ENCODE assay signal across 19 cellular contexts in the genomic region with DNA sequence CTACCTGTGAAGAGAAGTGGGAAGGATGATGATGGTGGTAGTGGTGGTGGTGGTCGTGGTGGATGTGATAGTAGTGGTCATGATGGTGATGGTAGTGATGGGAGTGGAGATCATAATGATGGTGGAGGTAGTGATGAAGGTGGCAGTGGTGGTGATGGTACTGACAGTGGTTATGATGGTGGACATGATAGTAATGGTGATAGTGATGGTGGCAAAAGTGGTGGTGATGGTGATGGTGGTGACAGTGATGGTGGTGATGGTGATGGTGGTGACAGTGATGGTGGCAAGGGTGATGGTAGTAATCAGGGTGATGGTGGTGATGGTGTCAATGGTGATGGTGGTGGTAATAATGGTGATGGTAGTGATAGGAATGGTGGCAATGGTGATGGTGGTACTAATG. TPM values are rescaled to one million over a fixed set of nuclear protein-coding genes. Genes with fewer than 3 reads are reported as not detected.
A peak's percentile ranks its signal among the peaks of the same experiment; 100 is the strongest.
DNase-seq lines count a peak whose midpoint lies in the region; ATAC-seq, FAIRE-seq and TF ChIP-seq lines count a peak whose summit lies in the region.
"Had no signal": no experiment of that assay in that cellular context is flagged by ENCODE, and none has a peak within 500 bp of the region (broad histone marks: within the 10 kb centered on the region; RNA-seq: fewer than 3 reads in every experiment).

No MANE protein-coding gene starts in this region.

- H3K9ac ChIP-seq in endodermal cell (ENCODE audit: extremely low read depth, low read length, poor library complexity, severe bottlenecking): no peak overlapping the region
- H3K9ac ChIP-seq: BLaER1 treated with 17β-estradiol and CSF1 and Interleukin-3, amounts not matched to agents 10 nM and 100 nM had no signal

- no peak overlapping the region for H3K27ac ChIP-seq in endodermal cell (ENCODE audit: low read depth, low read length)
- H3K27ac ChIP-seq: BLaER1 treated with 17β-estradiol and CSF1 and Interleukin-3, amounts not matched to agents 10 nM and 100 nM had no signal

- peaks cover 4% of the 10 kb centered on the region for H3K36me3 Mint-ChIP-seq in activated naive CD8-positive, alpha-beta T cell treated with anti-CD3 and anti-CD28 coated beads, Interleukin-2, amount 10 ng/mL, durations not matched to agents 7 days and 5 days
- H3K36me3 Mint-ChIP-seq in activated naive CD8-positive, alpha-beta T cell treated with anti-CD3 and anti-CD28 coated beads for 36 hours: peaks cover 5% of the 10 kb centered on the region
- H3K36me3 Mint-ChIP-seq in endodermal cell (ENCODE audit: low read depth): peaks cover 9% of the 10 kb centered on the region
- H3K36me3 Mint-ChIP-seq: CD8-positive, alpha-beta memory T cell had no signal

- no peaks in the 10 kb centered on the region for H3K27me3 Mint-ChIP-seq in activated naive CD8-positive, alpha-beta T cell treated with anti-CD3 and anti-CD28 coated beads, Interleukin-2, amount 10 ng/mL, durations not matched to agents 7 days and 5 days
- no peaks in the 10 kb centered on the region for H3K27me3 Mint-ChIP-seq in activated naive CD8-positive, alpha-beta T cell treated with anti-CD3 and anti-CD28 coated beads for 36 hours
- H3K27me3 Mint-ChIP-seq in endodermal cell (ENCODE audit: insufficient read depth): no peaks in the 10 kb centered on the region

- ATAC-seq in activated naive CD8-positive, alpha-beta T cell treated with anti-CD3 and anti-CD28 coated beads, Interleukin-2, amount 10 ng/mL, durations not matched to agents 7 days and 5 days (ENCODE audit: low read depth): no peak
- no peak for ATAC-seq in GM21528 (IDR thresholded peaks at IDR 0.05; ENCODE audit: low FRiP score, unreplicated experiment)

- no peak for TF ChIP-seq CTCF in endodermal cell (conservative IDR thresholded peaks at IDR 0.05)

- no peak overlapping the region for H3K4me3 Mint-ChIP-seq in activated naive CD8-positive, alpha-beta T cell treated with anti-CD3 and anti-CD28 coated beads, Interleukin-2, amount 10 ng/mL, durations not matched to agents 7 days and 5 days
- H3K4me3 Mint-ChIP-seq in activated naive CD8-positive, alpha-beta T cell treated with anti-CD3 and anti-CD28 coated beads for 36 hours: no peak overlapping the region
- no peak overlapping the region for H3K4me3 Mint-ChIP-seq in endodermal cell
- H3K4me3 Mint-ChIP-seq: CD8-positive, alpha-beta memory T cell had no signal

- DNase-seq in activated naive CD8-positive, alpha-beta T cell treated with anti-CD3 and anti-CD28 coated beads, Interleukin-2, amount 10 ng/mL, durations not matched to agents 7 days and 5 days: no peak
- DNase-seq in activated naive CD8-positive, alpha-beta T cell treated with anti-CD3 and anti-CD28 coated beads for 36 hours: no peak
- DNase-seq in HTR-8/SVneo (ENCODE audit: insufficient read length, low spot score) (no peak), endodermal cell (no peak), urothelium cell line (ENCODE audit: low spot score) (no peak), NCI-H510A (lab: John Stamatoyannopoulos, UW) (no peak)
- DNase-seq: CD8-positive, alpha-beta memory T cell; GOT3; NCI-H1417; NCI-H187 treated with DMSO at 0.1 percent for 48 hours; NCI-H226; NCI-H524 treated with DMSO at 0.1 percent for 48 hours; SHP77 had no signal

- no peaks in the 10 kb centered on the region for H3K36me3 ChIP-seq in endodermal cell (ENCODE audit: control insufficient read depth, insufficient read depth, low read length)

- H3K4me1 Mint-ChIP-seq in activated naive CD8-positive, alpha-beta T cell treated with anti-CD3 and anti-CD28 coated beads, Interleukin-2, amount 10 ng/mL, durations not matched to agents 7 days and 5 days: no peaks in the 10 kb centered on the region
- peaks cover 4% of the 10 kb centered on the region for H3K4me1 Mint-ChIP-seq in activated naive CD8-positive, alpha-beta T cell treated with anti-CD3 and anti-CD28 coated beads for 36 hours
- H3K4me1 Mint-ChIP-seq in endodermal cell: no peaks in the 10 kb centered on the region
- H3K4me1 Mint-ChIP-seq: CD8-positive, alpha-beta memory T cell had no signal

- H3K27me3 ChIP-seq in endodermal cell (ENCODE audit: control insufficient read depth, insufficient read depth, low read length, poor library complexity, severe bottlenecking): no peaks in the 10 kb centered on the region
- H3K27me3 ChIP-seq: BLaER1 treated with 17β-estradiol and CSF1 and Interleukin-3, amounts not matched to agents 10 nM and 100 nM had no signal

- POLR2A ChIA-PET in activated naive CD8-positive, alpha-beta T cell treated with anti-CD3 and anti-CD28 coated beads, Interleukin-2, amount 10 ng/mL, durations not matched to agents 7 days and 5 days (lab: Charles Lee): no interaction called here

- FAIRE-seq in HTR-8/SVneo (lab: Jason Lieb, UNC): peak; percentile 97
- FAIRE-seq in urothelium cell line (lab: Jason Lieb, UNC): peak; percentile 95
- FAIRE-seq: D721Med had no signal

- H3K9me3 ChIP-seq in endodermal cell (ENCODE audit: control insufficient read depth, low read length): peaks cover 64% of the 10 kb centered on the region

- peaks cover 12% of the 10 kb centered on the region for H3K9me3 Mint-ChIP-seq in activated naive CD8-positive, alpha-beta T cell treated with anti-CD3 and anti-CD28 coated beads, Interleukin-2, amount 10 ng/mL, durations not matched to agents 7 days and 5 days
- peaks cover 10% of the 10 kb centered on the region for H3K9me3 Mint-ChIP-seq in activated naive CD8-positive, alpha-beta T cell treated with anti-CD3 and anti-CD28 coated beads for 36 hours
- H3K9me3 Mint-ChIP-seq in endodermal cell: peaks cover 80% of the 10 kb centered on the region

- no peaks in the 10 kb centered on the region for H3K4me1 ChIP-seq in endodermal cell (ENCODE audit: control insufficient read depth, insufficient read depth, low read length)

- H3K4me3 ChIP-seq in endodermal cell (ENCODE audit: low read length): peak overlapping the region; percentile 36
- H3K4me3 ChIP-seq: BLaER1 treated with 17β-estradiol and CSF1 and Interleukin-3, amounts not matched to agents 10 nM and 100 nM had no signal

- peak overlapping the region; percentile 2 for H3K27ac Mint-ChIP-seq in activated naive CD8-positive, alpha-beta T cell treated with anti-CD3 and anti-CD28 coated beads, Interleukin-2, amount 10 ng/mL, durations not matched to agents 7 days and 5 days
- no peak overlapping the region for H3K27ac Mint-ChIP-seq in activated naive CD8-positive, alpha-beta T cell treated with anti-CD3 and anti-CD28 coated beads for 36 hours
- H3K27ac Mint-ChIP-seq in endodermal cell: no peak overlapping the region

- 20 to 43% methylated on average over 1 of the region's 1 CpG for WGBS in endodermal cell (ENCODE audit: insufficient coverage in 1 of 2, insufficient read length in 1 of 2), 2 experiments

RNA-seq across cellular contexts. Expression of a gene that starts 26.2 kb away (rescaled TPM):
- not detected for total RNA-seq in activated naive CD8-positive, alpha-beta T cell treated with anti-CD3 and anti-CD28 coated beads, Interleukin-2, amount 10 ng/mL, durations not matched to agents 7 days and 5 days
- not detected for total RNA-seq in activated naive CD8-positive, alpha-beta T cell treated with anti-CD3 and anti-CD28 coated beads for 36 hours
- not detected for total RNA-seq in endodermal cell
- polyA plus RNA-seq in endodermal cell (2013, experiment 1 of 2): not detected
- polyA plus RNA-seq in endodermal cell (2013, experiment 2 of 2): not detected
- total RNA-seq: CD8-positive, alpha-beta memory T cell; M059J; RPMI7951 had no signal
- polyA plus RNA-seq: CD8-positive, alpha-beta memory T cell had no signal

RNA-seq across cellular contexts. Expression of a gene that starts 35.3 kb away (rescaled TPM):
- total RNA-seq in activated naive CD8-positive, alpha-beta T cell treated with anti-CD3 and anti-CD28 coated beads, Interleukin-2, amount 10 ng/mL, durations not matched to agents 7 days and 5 days: not detected
- total RNA-seq in activated naive CD8-positive, alpha-beta T cell treated with anti-CD3 and anti-CD28 coated beads for 36 hours: not detected
- total RNA-seq in endodermal cell: not detected
- not detected for polyA plus RNA-seq in endodermal cell (2013, experiment 1 of 2)
- not detected for polyA plus RNA-seq in endodermal cell (2013, experiment 2 of 2)
- total RNA-seq: CD8-positive, alpha-beta memory T cell; M059J; RPMI7951 had no signal
- polyA plus RNA-seq: CD8-positive, alpha-beta memory T cell had no signal

RNA-seq across cellular contexts. Expression of a gene that starts 44.9 kb away (rescaled TPM):
- not detected for total RNA-seq in activated naive CD8-positive, alpha-beta T cell treated with anti-CD3 and anti-CD28 coated beads, Interleukin-2, amount 10 ng/mL, durations not matched to agents 7 days and 5 days
- total RNA-seq in activated naive CD8-positive, alpha-beta T cell treated with anti-CD3 and anti-CD28 coated beads for 36 hours: not detected
- not detected for total RNA-seq in endodermal cell
- polyA plus RNA-seq in endodermal cell (2013, experiment 1 of 2): not detected
- polyA plus RNA-seq in endodermal cell (2013, experiment 2 of 2): not detected
- total RNA-seq: A673; CD8-positive, alpha-beta memory T cell; M059J; RPMI7951 had no signal
- polyA plus RNA-seq: CD8-positive, alpha-beta memory T cell had no signal

RNA-seq across cellular contexts. Expression of a gene that starts 54.1 kb away (rescaled TPM):
- total RNA-seq in activated naive CD8-positive, alpha-beta T cell treated with anti-CD3 and anti-CD28 coated beads, Interleukin-2, amount 10 ng/mL, durations not matched to agents 7 days and 5 days: not detected
- total RNA-seq in activated naive CD8-positive, alpha-beta T cell treated with anti-CD3 and anti-CD28 coated beads for 36 hours: not detected
- not detected for total RNA-seq in endodermal cell
- not detected for polyA plus RNA-seq in endodermal cell (2013, experiment 1 of 2)
- polyA plus RNA-seq in endodermal cell (2013, experiment 2 of 2): not detected
- total RNA-seq: A673; CD8-positive, alpha-beta memory T cell; M059J; RPMI7951 had no signal
- polyA plus RNA-seq: CD8-positive, alpha-beta memory T cell had no signal
